In the genomic region with DNA sequence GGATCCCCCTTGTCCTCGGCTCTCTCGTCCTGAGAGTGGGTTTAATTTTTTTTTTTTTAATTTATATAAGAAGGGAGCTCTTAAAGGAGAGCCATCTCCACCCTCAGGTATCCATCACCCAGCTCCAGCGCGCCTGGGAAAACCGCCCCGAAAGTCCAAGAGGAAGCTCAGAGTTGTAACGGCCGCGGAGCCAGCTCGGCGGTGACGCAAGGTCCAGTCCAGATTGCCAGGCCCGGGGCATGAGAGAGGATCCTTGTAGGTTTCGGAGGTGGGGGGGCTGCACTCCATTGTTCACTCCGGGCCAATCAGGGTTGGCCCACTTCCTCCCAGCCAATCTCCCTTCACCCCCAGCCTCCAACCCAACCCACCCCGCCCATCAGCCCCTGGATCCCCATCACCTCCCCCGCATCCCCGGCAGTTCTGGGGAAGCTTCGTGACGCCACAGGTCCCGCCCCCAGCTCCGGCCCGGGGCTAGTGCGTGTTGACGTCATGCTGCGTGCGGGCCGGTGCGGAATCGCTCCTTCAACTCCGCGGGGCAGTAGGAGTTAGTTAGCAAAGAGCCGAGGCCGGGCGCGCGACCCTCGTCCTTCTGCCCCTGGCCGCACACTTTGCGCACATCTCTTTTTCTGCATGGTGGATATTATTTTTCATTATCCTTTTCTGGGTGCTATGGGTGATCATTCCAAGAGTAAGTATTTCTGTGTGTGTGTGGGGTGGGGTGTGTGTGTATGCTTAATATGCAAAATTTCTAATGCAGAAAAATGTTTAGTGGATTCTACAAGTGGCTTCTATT, we compare ENCODE assay signal across 8 cellular contexts. TPM values are rescaled to one million over a fixed set of nuclear protein-coding genes. Genes with fewer than 3 reads are reported as not detected.
DNase-seq lines count a peak whose midpoint lies in the region; ATAC-seq and TF ChIP-seq lines count a peak whose summit lies in the region.

A gene (plus strand): TSS at position 520 of the 793 bp plus-strand sequence. CDS start 111 bp downstream, at position 631.

- no peaks in the 10 kb centered on the region for H3K9me3 Mint-ChIP-seq in activated CD8-positive, alpha-beta T cell treated with anti-CD3 and anti-CD28 coated beads, Interleukin-2, amount 10 ng/mL, durations not matched to agents 7 days and 5 days (ENCODE audit: insufficient read depth)
- peaks cover 2% of the 10 kb centered on the region for H3K9me3 Mint-ChIP-seq in neural progenitor cell

- no peaks in the 10 kb centered on the region for H3K36me3 ChIP-seq in neural progenitor cell
- no peaks in the 10 kb centered on the region for H3K36me3 ChIP-seq in upper lobe of left lung

- H3K9ac ChIP-seq in neural progenitor cell: no peak within 1 kb of the TSS

- H3K9me3 ChIP-seq in neural progenitor cell (ENCODE audit: low read depth): no peaks in the 10 kb centered on the region
- peaks cover 0 to 3% (median 0%) of the 10 kb centered on the region in 4 donors for H3K9me3 ChIP-seq in upper lobe of left lung

- peaks cover 41% of the 10 kb centered on the region for H4K20me1 ChIP-seq in neural progenitor cell (ENCODE audit: low read depth)

- peaks cover 39% of the 10 kb centered on the region for H3F3A ChIP-seq in neural progenitor cell (ENCODE audit: low read depth)

- DNase-seq in NOMO-1 treated with DMSO at 0.1 percent for 48 hours (lab: John Stamatoyannopoulos, UW; ENCODE audit: unreplicated experiment) (peak; percentile 27), NOMO-1 treated with dmso at 0.1 percent for 144 hours (lab: John Stamatoyannopoulos, UW; ENCODE audit: unreplicated experiment) (no peak), NCI-H2227 treated with DMSO at 0.1 percent for 48 hours (lab: John Stamatoyannopoulos, UW) (peak; percentile 85), foreskin fibroblast (peak; percentile 100), neural progenitor cell (ENCODE audit: low spot score) (peak; percentile 97), upper lobe of left lung (peak; percentile 65 to 91)
- peak; percentile 77 for DNase-seq in activated CD8-positive, alpha-beta T cell treated with anti-CD3 and anti-CD28 coated beads, Interleukin-2, amount 10 ng/mL, durations not matched to agents 7 days and 5 days

- peak within 1 kb of the TSS; percentile 76 to 89 for H3K4me3 ChIP-seq in foreskin fibroblast (ENCODE audit: low read depth in 1 of 2, low read length in 2 of 2)
- peak within 1 kb of the TSS; percentile 42 for H3K4me3 ChIP-seq in neural progenitor cell
- peak within 1 kb of the TSS in 3 of 4 donors; percentile 28 to 42 (median 36) for H3K4me3 ChIP-seq in upper lobe of left lung

- peaks cover 27% of the 10 kb centered on the region for H3K4me1 ChIP-seq in neural progenitor cell
- H3K4me1 ChIP-seq in upper lobe of left lung: peaks cover 45 to 65% (median 49%) of the 10 kb centered on the region in 4 donors

- POLR2A ChIA-PET in activated CD8-positive, alpha-beta T cell treated with anti-CD3 and anti-CD28 coated beads, Interleukin-2, amount 10 ng/mL, durations not matched to agents 7 days and 5 days (lab: Charles Lee): interaction anchor here (0.9 kb wide), 1 partner anchor 13 kb away, joined by 3 read pairs; no protein-coding TSS in a partner anchor

- H3K27ac Mint-ChIP-seq in activated CD8-positive, alpha-beta T cell treated with anti-CD3 and anti-CD28 coated beads, Interleukin-2, amount 10 ng/mL, durations not matched to agents 7 days and 5 days: peak within 1 kb of the TSS; percentile 58
- no peak within 1 kb of the TSS for H3K27ac Mint-ChIP-seq in neural progenitor cell

- H3K4me2 ChIP-seq in neural progenitor cell: peak within 1 kb of the TSS; percentile 76

- H3K27me3 Mint-ChIP-seq in activated CD8-positive, alpha-beta T cell treated with anti-CD3 and anti-CD28 coated beads, Interleukin-2, amount 10 ng/mL, durations not matched to agents 7 days and 5 days (ENCODE audit: low read depth): peaks cover 63% of the 10 kb centered on the region
- H3K27me3 Mint-ChIP-seq in neural progenitor cell (ENCODE audit: insufficient read depth, low read depth): peaks cover 76% of the 10 kb centered on the region

- H3K4me1 Mint-ChIP-seq in activated CD8-positive, alpha-beta T cell treated with anti-CD3 and anti-CD28 coated beads, Interleukin-2, amount 10 ng/mL, durations not matched to agents 7 days and 5 days (ENCODE audit: low read depth): peaks cover 51% of the 10 kb centered on the region
- peaks cover 43% of the 10 kb centered on the region for H3K4me1 Mint-ChIP-seq in neural progenitor cell

- no peak for TF ChIP-seq POLR2A in upper lobe of left lung (IDR thresholded peaks at IDR 0.05)

- peak within 1 kb of the TSS; percentile 64 for H2AFZ ChIP-seq in neural progenitor cell (replicated peaks)

- ATAC-seq in HG02642 (IDR thresholded peaks at IDR 0.05; ENCODE audit: poor library complexity, unreplicated experiment) (peak; percentile 58), upper lobe of left lung (ENCODE audit: low FRiP score in 2 of 2) (peak in 1 of 2 donors; percentile 56)
- ATAC-seq in activated CD8-positive, alpha-beta T cell treated with anti-CD3 and anti-CD28 coated beads, Interleukin-2, amount 10 ng/mL, durations not matched to agents 7 days and 5 days: peak; percentile 46

- 10 to 12% methylated on average over 16 to 33 of the region's 40 CpGs for WGBS in upper lobe of left lung, 2 donors

- TF ChIP-seq EP300 in upper lobe of left lung (IDR thresholded peaks at IDR 0.05): no peak

- H3K27me3 ChIP-seq in neural progenitor cell: peaks cover 86% of the 10 kb centered on the region
- H3K27me3 ChIP-seq in upper lobe of left lung: peaks cover 4 to 73% (median 49%) of the 10 kb centered on the region in 4 donors

- no peaks in the 10 kb centered on the region for H3K79me2 ChIP-seq in neural progenitor cell (ENCODE audit: low read depth)

- peak within 1 kb of the TSS; percentile 67 for H3K4me3 Mint-ChIP-seq in activated CD8-positive, alpha-beta T cell treated with anti-CD3 and anti-CD28 coated beads, Interleukin-2, amount 10 ng/mL, durations not matched to agents 7 days and 5 days
- H3K4me3 Mint-ChIP-seq in neural progenitor cell: peak within 1 kb of the TSS; percentile 82

- CTCF ChIA-PET in activated CD8-positive, alpha-beta T cell treated with anti-CD3 and anti-CD28 coated beads, Interleukin-2, amount 10 ng/mL, durations not matched to agents 7 days and 5 days (lab: Charles Lee): interaction anchor here (0.7 kb wide), 1 partner anchor 42 kb away, joined by 3 read pairs; no protein-coding TSS in a partner anchor

- no peak for TF ChIP-seq CTCF in foreskin fibroblast (IDR thresholded peaks at IDR 0.05; ENCODE audit: low read depth, low read length)
- no peak for TF ChIP-seq CTCF in neural progenitor cell (IDR thresholded peaks at IDR 0.05)
- no peak for TF ChIP-seq CTCF in upper lobe of left lung (IDR thresholded peaks at IDR 0.05)

- peaks cover 7% of the 10 kb centered on the region for H3K36me3 Mint-ChIP-seq in activated CD8-positive, alpha-beta T cell treated with anti-CD3 and anti-CD28 coated beads, Interleukin-2, amount 10 ng/mL, durations not matched to agents 7 days and 5 days (ENCODE audit: low read depth)
- H3K36me3 Mint-ChIP-seq in neural progenitor cell: peaks cover 3% of the 10 kb centered on the region

- no peak within 1 kb of the TSS for H3K27ac ChIP-seq in neural progenitor cell
- H3K27ac ChIP-seq in upper lobe of left lung: no peak within 1 kb of the TSS

RNA-seq across cellular contexts. Expression of the gene that starts here (rescaled TPM):
- under 1 TPM; 0.32 to 0.37 TPM for total RNA-seq in activated CD8-positive, alpha-beta T cell treated with anti-CD3 and anti-CD28 coated beads, Interleukin-2, amount 10 ng/mL, durations not matched to agents 7 days and 5 days
- total RNA-seq in neural progenitor cell (ENCODE audit: low replicate concordance) (not detected in 2 replicates), upper lobe of left lung (1 to 10 TPM in 1 of 6 donors, under 1 TPM in 3, not detected in 2; 0.34 to 1.8 (median 0.47) TPM)

Comparison
In these comparisons a context has a peak if more than half of its experiments do, and no peak if none do; other contexts are left out.
1. Peak in DNase-seq and ATAC-seq in activated CD8-positive, alpha-beta T cell treated with anti-CD3 and anti-CD28 coated beads, Interleukin-2, amount 10 ng/mL, durations not matched to agents 7 days and 5 days; RNA of the gene not detected or under 1 TPM.
2. Peak in DNase-seq, H3K4me3 ChIP-seq and H3K4me2 ChIP-seq in neural progenitor cell; RNA of the gene not detected or under 1 TPM.